Comparison of ENCODE assay signal across 1 cellular context in the genomic region with DNA sequence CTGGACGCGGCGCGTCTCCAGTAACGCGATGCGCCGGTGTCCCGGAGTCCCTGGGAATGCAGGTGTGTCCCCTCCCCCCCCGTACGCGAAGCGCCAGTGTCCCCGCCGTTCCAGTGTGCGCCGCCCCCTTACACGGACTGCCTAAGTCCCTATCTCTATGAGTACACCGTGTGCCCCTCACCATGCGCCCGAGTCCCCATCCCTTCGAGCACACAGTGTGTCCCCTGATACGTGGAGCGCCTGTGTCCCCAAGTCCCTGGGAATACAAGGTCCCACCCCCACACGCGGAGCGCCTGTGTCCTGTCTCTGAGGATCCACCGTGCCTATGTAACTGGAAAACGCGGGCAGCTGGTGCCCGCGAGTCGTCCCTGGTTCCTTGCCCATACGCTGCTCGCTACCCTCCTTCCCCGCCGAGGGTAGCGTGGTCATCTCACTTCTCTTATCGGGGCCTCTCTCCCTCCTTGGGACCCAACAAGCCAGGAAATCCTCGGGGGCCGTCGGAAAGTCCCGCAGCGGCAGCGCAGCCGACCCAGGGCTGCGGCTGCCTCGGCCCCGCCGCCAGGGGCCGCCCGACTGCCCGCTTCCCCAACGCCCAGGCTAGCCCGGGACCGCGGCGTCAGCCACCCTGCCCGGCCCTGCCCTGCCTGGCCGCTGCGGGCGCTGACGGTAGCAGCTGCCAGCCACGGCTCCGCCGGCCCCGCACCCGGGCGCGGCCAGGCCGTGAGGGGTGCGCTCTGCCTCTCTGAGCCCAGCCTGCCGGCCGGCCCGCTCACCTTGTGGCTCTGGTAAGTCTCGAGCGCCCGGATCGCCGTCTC.
TF ChIP-seq lines count a peak whose summit lies in the region.

No MANE protein-coding gene starts in this region.

TF ChIP-seq in GM12878, 131 proteins besides CTCF, POLR2A, EP300 and RAD21 (continued from another document and continues in another):
- TF ChIP-seq, protein P1, sequence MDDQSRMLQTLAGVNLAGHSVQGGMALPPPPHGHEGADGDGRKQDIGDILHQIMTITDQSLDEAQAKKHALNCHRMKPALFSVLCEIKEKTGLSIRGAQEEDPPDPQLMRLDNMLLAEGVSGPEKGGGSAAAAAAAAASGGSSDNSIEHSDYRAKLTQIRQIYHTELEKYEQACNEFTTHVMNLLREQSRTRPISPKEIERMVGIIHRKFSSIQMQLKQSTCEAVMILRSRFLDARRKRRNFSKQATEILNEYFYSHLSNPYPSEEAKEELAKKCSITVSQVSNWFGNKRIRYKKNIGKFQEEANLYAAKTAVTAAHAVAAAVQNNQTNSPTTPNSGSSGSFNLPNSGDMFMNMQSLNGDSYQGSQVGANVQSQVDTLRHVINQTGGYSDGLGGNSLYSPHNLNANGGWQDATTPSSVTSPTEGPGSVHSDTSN (IDR thresholded peaks at IDR 0.05; ENCODE audit: insufficient replicate concordance, low read depth, low read length): no peak
- TF ChIP-seq, protein P2, sequence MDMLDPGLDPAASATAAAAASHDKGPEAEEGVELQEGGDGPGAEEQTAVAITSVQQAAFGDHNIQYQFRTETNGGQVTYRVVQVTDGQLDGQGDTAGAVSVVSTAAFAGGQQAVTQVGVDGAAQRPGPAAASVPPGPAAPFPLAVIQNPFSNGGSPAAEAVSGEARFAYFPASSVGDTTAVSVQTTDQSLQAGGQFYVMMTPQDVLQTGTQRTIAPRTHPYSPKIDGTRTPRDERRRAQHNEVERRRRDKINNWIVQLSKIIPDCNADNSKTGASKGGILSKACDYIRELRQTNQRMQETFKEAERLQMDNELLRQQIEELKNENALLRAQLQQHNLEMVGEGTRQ (IDR thresholded peaks at IDR 0.05; ENCODE audit: borderline replicate concordance, low read depth, low read length): no peak
- TF ChIP-seq GATAD2B (conservative IDR thresholded peaks at IDR 0.05; ENCODE audit: low read depth): peak; percentile 97
- peak; percentile 68 for TF ChIP-seq RUNX3 (IDR thresholded peaks at IDR 0.05; ENCODE audit: low read length)
- no peak for TF ChIP-seq NRF1 (conservative IDR thresholded peaks at IDR 0.05; ENCODE audit: low read depth, low read length)
- no peak for TF ChIP-seq ESRRA (IDR thresholded peaks at IDR 0.05; ENCODE audit: low read length)
- TF ChIP-seq, protein P3, sequence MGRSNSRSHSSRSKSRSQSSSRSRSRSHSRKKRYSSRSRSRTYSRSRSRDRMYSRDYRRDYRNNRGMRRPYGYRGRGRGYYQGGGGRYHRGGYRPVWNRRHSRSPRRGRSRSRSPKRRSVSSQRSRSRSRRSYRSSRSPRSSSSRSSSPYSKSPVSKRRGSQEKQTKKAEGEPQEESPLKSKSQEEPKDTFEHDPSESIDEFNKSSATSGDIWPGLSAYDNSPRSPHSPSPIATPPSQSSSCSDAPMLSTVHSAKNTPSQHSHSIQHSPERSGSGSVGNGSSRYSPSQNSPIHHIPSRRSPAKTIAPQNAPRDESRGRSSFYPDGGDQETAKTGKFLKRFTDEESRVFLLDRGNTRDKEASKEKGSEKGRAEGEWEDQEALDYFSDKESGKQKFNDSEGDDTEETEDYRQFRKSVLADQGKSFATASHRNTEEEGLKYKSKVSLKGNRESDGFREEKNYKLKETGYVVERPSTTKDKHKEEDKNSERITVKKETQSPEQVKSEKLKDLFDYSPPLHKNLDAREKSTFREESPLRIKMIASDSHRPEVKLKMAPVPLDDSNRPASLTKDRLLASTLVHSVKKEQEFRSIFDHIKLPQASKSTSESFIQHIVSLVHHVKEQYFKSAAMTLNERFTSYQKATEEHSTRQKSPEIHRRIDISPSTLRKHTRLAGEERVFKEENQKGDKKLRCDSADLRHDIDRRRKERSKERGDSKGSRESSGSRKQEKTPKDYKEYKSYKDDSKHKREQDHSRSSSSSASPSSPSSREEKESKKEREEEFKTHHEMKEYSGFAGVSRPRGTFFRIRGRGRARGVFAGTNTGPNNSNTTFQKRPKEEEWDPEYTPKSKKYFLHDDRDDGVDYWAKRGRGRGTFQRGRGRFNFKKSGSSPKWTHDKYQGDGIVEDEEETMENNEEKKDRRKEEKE (IDR thresholded peaks at IDR 0.05): peak; percentile 65; the same call in 1 of the 2 replicates
- no peak for TF ChIP-seq ZBED1 (IDR thresholded peaks at IDR 0.05; ENCODE audit: borderline replicate concordance)
- TF ChIP-seq CBFB (IDR thresholded peaks at IDR 0.05; ENCODE audit: low read depth): no peak
- TF ChIP-seq IKZF1 (conservative IDR thresholded peaks at IDR 0.05): peak; percentile 95
- TF ChIP-seq, protein P4, sequence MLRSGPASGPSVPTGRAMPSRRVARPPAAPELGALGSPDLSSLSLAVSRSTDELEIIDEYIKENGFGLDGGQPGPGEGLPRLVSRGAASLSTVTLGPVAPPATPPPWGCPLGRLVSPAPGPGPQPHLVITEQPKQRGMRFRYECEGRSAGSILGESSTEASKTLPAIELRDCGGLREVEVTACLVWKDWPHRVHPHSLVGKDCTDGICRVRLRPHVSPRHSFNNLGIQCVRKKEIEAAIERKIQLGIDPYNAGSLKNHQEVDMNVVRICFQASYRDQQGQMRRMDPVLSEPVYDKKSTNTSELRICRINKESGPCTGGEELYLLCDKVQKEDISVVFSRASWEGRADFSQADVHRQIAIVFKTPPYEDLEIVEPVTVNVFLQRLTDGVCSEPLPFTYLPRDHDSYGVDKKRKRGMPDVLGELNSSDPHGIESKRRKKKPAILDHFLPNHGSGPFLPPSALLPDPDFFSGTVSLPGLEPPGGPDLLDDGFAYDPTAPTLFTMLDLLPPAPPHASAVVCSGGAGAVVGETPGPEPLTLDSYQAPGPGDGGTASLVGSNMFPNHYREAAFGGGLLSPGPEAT (IDR thresholded peaks at IDR 0.05; ENCODE audit: low read depth): peak; percentile 89
- no peak for TF ChIP-seq MYC (IDR thresholded peaks at IDR 0.05; ENCODE audit: insufficient read depth, insufficient read length, insufficient replicate concordance, low read length, severe bottlenecking)
- no peak; the same call in 1 of the 2 replicates for TF ChIP-seq NFIC (IDR thresholded peaks at IDR 0.05; ENCODE audit: low read depth, low read length)
- TF ChIP-seq ZNF207 (IDR thresholded peaks at IDR 0.05; ENCODE audit: borderline replicate concordance): peak; percentile 87; the same call in 1 of the 2 replicates
- peak; percentile 72 to 88 for TF ChIP-seq BHLHE40 (IDR thresholded peaks at IDR 0.05; ENCODE audit: borderline replicate concordance in 1 of 2, low read depth in 2 of 2, low read length in 1 of 2)
- TF ChIP-seq MEF2B (IDR thresholded peaks at IDR 0.05; ENCODE audit: partially characterized antibody, poor library complexity, severe bottlenecking): peak; percentile 67
- no peak for TF ChIP-seq FOXM1 (IDR thresholded peaks at IDR 0.05; ENCODE audit: low read depth, low read length)
- TF ChIP-seq, protein P5, sequence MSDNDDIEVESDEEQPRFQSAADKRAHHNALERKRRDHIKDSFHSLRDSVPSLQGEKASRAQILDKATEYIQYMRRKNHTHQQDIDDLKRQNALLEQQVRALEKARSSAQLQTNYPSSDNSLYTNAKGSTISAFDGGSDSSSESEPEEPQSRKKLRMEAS (IDR thresholded peaks at IDR 0.05; ENCODE audit: low read depth, low read length): peak; percentile 13; the same call in 1 of the 2 replicates
- no peak for TF ChIP-seq BMI1 (IDR thresholded peaks at IDR 0.05; ENCODE audit: borderline replicate concordance)
- TF ChIP-seq, protein P6, sequence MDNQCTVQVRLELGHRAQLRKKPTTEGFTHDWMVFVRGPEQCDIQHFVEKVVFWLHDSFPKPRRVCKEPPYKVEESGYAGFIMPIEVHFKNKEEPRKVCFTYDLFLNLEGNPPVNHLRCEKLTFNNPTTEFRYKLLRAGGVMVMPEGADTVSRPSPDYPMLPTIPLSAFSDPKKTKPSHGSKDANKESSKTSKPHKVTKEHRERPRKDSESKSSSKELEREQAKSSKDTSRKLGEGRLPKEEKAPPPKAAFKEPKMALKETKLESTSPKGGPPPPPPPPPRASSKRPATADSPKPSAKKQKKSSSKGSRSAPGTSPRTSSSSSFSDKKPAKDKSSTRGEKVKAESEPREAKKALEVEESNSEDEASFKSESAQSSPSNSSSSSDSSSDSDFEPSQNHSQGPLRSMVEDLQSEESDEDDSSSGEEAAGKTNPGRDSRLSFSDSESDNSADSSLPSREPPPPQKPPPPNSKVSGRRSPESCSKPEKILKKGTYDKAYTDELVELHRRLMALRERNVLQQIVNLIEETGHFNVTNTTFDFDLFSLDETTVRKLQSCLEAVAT (IDR thresholded peaks at IDR 0.05): peak; percentile 39
- no peak for TF ChIP-seq TARDBP (IDR thresholded peaks at IDR 0.05; ENCODE audit: borderline replicate concordance)
- TF ChIP-seq EGR1 (IDR thresholded peaks at IDR 0.05; ENCODE audit: borderline replicate concordance in 1 of 2, low read depth in 2 of 2, low read length in 2 of 2): peak in 1 of 2 experiments; percentile 2; a peak in 1 of 3 replicates
- no peak for TF ChIP-seq RBBP5 (conservative IDR thresholded peaks at IDR 0.05)
- TF ChIP-seq CHD2 (IDR thresholded peaks at IDR 0.05; ENCODE audit: borderline replicate concordance, low read depth, low read length): peak; percentile 36; the same call in 1 of the 2 replicates
- TF ChIP-seq MXI1 (IDR thresholded peaks at IDR 0.05; ENCODE audit: low read depth, low read length): 0 out of 2 replicates have a peak, but pooled peaks have one; percentile 48
- 0 out of 2 replicates have a peak, but pooled peaks have one; percentile 55 for TF ChIP-seq MEF2A (IDR thresholded peaks at IDR 0.05; ENCODE audit: insufficient read depth, low read depth, low read length)
- TF ChIP-seq BRCA1 (IDR thresholded peaks at IDR 0.05; ENCODE audit: low read depth, low read length): no peak
- TF ChIP-seq RELA (IDR thresholded peaks at IDR 0.05; ENCODE audit: borderline replicate concordance, partially characterized antibody): peak; percentile 90
- TF ChIP-seq SMARCA5 (IDR thresholded peaks at IDR 0.05): peak; percentile 99
- peak; percentile 17; the same call in 1 of the 2 replicates for TF ChIP-seq EED (IDR thresholded peaks at IDR 0.05; ENCODE audit: low read depth)
- peak; percentile 1; the same call in 1 of the 2 replicates for TF ChIP-seq POLR2AphosphoS5 (IDR thresholded peaks at IDR 0.05; ENCODE audit: low read length)
- TF ChIP-seq NBN (IDR thresholded peaks at IDR 0.05): 0 out of 2 replicates have a peak, but pooled peaks have one; percentile 17
- TF ChIP-seq, protein P7, sequence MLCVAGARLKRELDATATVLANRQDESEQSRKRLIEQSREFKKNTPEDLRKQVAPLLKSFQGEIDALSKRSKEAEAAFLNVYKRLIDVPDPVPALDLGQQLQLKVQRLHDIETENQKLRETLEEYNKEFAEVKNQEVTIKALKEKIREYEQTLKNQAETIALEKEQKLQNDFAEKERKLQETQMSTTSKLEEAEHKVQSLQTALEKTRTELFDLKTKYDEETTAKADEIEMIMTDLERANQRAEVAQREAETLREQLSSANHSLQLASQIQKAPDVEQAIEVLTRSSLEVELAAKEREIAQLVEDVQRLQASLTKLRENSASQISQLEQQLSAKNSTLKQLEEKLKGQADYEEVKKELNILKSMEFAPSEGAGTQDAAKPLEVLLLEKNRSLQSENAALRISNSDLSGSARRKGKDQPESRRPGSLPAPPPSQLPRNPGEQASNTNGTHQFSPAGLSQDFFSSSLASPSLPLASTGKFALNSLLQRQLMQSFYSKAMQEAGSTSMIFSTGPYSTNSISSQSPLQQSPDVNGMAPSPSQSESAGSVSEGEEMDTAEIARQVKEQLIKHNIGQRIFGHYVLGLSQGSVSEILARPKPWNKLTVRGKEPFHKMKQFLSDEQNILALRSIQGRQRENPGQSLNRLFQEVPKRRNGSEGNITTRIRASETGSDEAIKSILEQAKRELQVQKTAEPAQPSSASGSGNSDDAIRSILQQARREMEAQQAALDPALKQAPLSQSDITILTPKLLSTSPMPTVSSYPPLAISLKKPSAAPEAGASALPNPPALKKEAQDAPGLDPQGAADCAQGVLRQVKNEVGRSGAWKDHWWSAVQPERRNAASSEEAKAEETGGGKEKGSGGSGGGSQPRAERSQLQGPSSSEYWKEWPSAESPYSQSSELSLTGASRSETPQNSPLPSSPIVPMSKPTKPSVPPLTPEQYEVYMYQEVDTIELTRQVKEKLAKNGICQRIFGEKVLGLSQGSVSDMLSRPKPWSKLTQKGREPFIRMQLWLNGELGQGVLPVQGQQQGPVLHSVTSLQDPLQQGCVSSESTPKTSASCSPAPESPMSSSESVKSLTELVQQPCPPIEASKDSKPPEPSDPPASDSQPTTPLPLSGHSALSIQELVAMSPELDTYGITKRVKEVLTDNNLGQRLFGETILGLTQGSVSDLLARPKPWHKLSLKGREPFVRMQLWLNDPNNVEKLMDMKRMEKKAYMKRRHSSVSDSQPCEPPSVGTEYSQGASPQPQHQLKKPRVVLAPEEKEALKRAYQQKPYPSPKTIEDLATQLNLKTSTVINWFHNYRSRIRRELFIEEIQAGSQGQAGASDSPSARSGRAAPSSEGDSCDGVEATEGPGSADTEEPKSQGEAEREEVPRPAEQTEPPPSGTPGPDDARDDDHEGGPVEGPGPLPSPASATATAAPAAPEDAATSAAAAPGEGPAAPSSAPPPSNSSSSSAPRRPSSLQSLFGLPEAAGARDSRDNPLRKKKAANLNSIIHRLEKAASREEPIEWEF (IDR thresholded peaks at IDR 0.05; ENCODE audit: insufficient replicate concordance, low read depth, low read length): peak; percentile 15
- peak; percentile 58 for TF ChIP-seq YY1 (IDR thresholded peaks at IDR 0.05; ENCODE audit: low read depth, low read length)
- TF ChIP-seq TCF7 (IDR thresholded peaks at IDR 0.05; ENCODE audit: borderline replicate concordance): no peak
- TF ChIP-seq BCL11A (IDR thresholded peaks at IDR 0.05; ENCODE audit: low read depth, low read length): 0 out of 2 replicates have a peak, but pooled peaks have one; percentile 10
- TF ChIP-seq, protein P8, sequence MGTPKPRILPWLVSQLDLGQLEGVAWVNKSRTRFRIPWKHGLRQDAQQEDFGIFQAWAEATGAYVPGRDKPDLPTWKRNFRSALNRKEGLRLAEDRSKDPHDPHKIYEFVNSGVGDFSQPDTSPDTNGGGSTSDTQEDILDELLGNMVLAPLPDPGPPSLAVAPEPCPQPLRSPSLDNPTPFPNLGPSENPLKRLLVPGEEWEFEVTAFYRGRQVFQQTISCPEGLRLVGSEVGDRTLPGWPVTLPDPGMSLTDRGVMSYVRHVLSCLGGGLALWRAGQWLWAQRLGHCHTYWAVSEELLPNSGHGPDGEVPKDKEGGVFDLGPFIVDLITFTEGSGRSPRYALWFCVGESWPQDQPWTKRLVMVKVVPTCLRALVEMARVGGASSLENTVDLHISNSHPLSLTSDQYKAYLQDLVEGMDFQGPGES (IDR thresholded peaks at IDR 0.05): peak; percentile 35; the same call in 1 of the 2 replicates
- TF ChIP-seq SMAD5 (IDR thresholded peaks at IDR 0.05; ENCODE audit: low read depth): 0 out of 2 replicates have a peak, but pooled peaks have one; percentile 66
- no peak for TF ChIP-seq FOXK2 (IDR thresholded peaks at IDR 0.05)
- TF ChIP-seq, protein P9, sequence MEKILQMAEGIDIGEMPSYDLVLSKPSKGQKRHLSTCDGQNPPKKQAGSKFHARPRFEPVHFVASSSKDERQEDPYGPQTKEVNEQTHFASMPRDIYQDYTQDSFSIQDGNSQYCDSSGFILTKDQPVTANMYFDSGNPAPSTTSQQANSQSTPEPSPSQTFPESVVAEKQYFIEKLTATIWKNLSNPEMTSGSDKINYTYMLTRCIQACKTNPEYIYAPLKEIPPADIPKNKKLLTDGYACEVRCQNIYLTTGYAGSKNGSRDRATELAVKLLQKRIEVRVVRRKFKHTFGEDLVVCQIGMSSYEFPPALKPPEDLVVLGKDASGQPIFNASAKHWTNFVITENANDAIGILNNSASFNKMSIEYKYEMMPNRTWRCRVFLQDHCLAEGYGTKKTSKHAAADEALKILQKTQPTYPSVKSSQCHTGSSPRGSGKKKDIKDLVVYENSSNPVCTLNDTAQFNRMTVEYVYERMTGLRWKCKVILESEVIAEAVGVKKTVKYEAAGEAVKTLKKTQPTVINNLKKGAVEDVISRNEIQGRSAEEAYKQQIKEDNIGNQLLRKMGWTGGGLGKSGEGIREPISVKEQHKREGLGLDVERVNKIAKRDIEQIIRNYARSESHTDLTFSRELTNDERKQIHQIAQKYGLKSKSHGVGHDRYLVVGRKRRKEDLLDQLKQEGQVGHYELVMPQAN (conservative IDR thresholded peaks at IDR 0.05): peak; percentile 81
